Comparison of ENCODE assay signal across 2 cellular contexts in genomic region chr11:71239581-71239980, GRCh38.
TF ChIP-seq lines count a peak whose summit lies in the region.

No MANE protein-coding gene starts in this region.

TF ChIP-seq in SK-N-SH, 30 proteins besides CTCF, POLR2A, EP300 and RAD21 (continued from another document):
- TF ChIP-seq USF2 (IDR thresholded peaks at IDR 0.05; ENCODE audit: borderline replicate concordance, low read depth, low read length) (no peak), GATA2 (CRISPR knock-in tag; IDR thresholded peaks at IDR 0.05) (no peak), EZH2phosphoT487 (IDR thresholded peaks at IDR 0.05; ENCODE audit: borderline replicate concordance, low read depth) (no peak), TAF1 (IDR thresholded peaks at IDR 0.05; ENCODE audit: borderline replicate concordance, low read depth, low read length) (no peak), POLR2AphosphoS5 (IDR thresholded peaks at IDR 0.05; ENCODE audit: low read depth, low read length) (no peak), NRF1 (IDR thresholded peaks at IDR 0.05; ENCODE audit: low read depth, low read length) (no peak), MAX (IDR thresholded peaks at IDR 0.05; ENCODE audit: low read depth) (no peak), RXRA (IDR thresholded peaks at IDR 0.05; ENCODE audit: borderline replicate concordance, low read depth) (no peak), REST (IDR thresholded peaks at IDR 0.05; ENCODE audit: low read depth, low read length) (no peak), PBX3 (IDR thresholded peaks at IDR 0.05) (no peak)
TF ChIP-seq in SK-N-SH: peak in this region for 0.

TF ChIP-seq in SK-N-SH treated with all-trans-retinoic acid at 6 μM for 48 hours, 23 proteins besides CTCF, POLR2A, EP300 and RAD21:
- TF ChIP-seq PATZ1 (CRISPR knock-in tag; IDR thresholded peaks at IDR 0.05; ENCODE audit: borderline replicate concordance) (no peak), CREB5 (CRISPR knock-in tag; IDR thresholded peaks at IDR 0.05; ENCODE audit: low read depth) (no peak), TCF4 (CRISPR knock-in tag; IDR thresholded peaks at IDR 0.05; ENCODE audit: borderline replicate concordance) (no peak), POU6F1 (CRISPR knock-in tag; IDR thresholded peaks at IDR 0.05; ENCODE audit: borderline replicate concordance, low read depth) (no peak), ZC3H10 (CRISPR knock-in tag; IDR thresholded peaks at IDR 0.05) (no peak), CSRNP3 (CRISPR knock-in tag; IDR thresholded peaks at IDR 0.05) (no peak), ZNF565 (CRISPR knock-in tag; conservative IDR thresholded peaks at IDR 0.05; ENCODE audit: low read depth) (no peak), ZNF70 (CRISPR knock-in tag; IDR thresholded peaks at IDR 0.05) (no peak), GLIS3 (CRISPR knock-in tag; IDR thresholded peaks at IDR 0.05) (no peak), TSHZ2 (CRISPR knock-in tag; IDR thresholded peaks at IDR 0.05) (no peak), OSR1 (CRISPR knock-in tag; IDR thresholded peaks at IDR 0.05) (no peak), RARB (CRISPR knock-in tag; IDR thresholded peaks at IDR 0.05) (no peak), ISL1 (CRISPR knock-in tag; IDR thresholded peaks at IDR 0.05) (no peak), ZFP3 (CRISPR knock-in tag; IDR thresholded peaks at IDR 0.05) (no peak), ESRRG (CRISPR knock-in tag; IDR thresholded peaks at IDR 0.05) (no peak), SNAI2 (CRISPR knock-in tag; IDR thresholded peaks at IDR 0.05) (no peak), PPARA (CRISPR knock-in tag; IDR thresholded peaks at IDR 0.05; ENCODE audit: borderline replicate concordance) (no peak), BACH2 (CRISPR knock-in tag; IDR thresholded peaks at IDR 0.05; ENCODE audit: borderline replicate concordance) (no peak)
